22 cellular contexts compared by ENCODE assay signal in genomic region chr7:716636-717035, GRCh38.
"Had no signal": no experiment of that assay in that cellular context is flagged by ENCODE, and none has a peak within 500 bp of the region (broad histone marks: within the 10 kb centered on the region; RNA-seq: fewer than 3 reads in every experiment).

No MANE protein-coding gene starts in this region.

- H3K27ac ChIP-seq: sigmoid colon, thoracic aorta, vagina had no signal

- H3K9me3 ChIP-seq: sigmoid colon, thoracic aorta, vagina had no signal

- DNase-seq: activated CD4-positive, alpha-beta T cell treated with anti-CD3 and anti-CD28 coated beads for 36 hours; activated CD4-positive, alpha-beta T cell treated with anti-CD3 and anti-CD28 coated beads, Interleukin-2, amount 50 U/mL, for 48 hours; activated naive CD8-positive, alpha-beta T cell treated with anti-CD3 and anti-CD28 coated beads for 36 hours; central memory CD4-positive, alpha-beta T cell; dermis blood vessel endothelial cell; effector CD8-positive, alpha-beta T cell; foreskin melanocyte; hippocampal formation; left ventricle myocardium superior; nephron progenitor cell; occipital lobe; sigmoid colon; stimulated activated CD4-positive, alpha-beta T cell treated with anti-CD3 and anti-CD28 coated beads, Interleukin-4, amount 100 ng/mL, for 1 hour; stimulated activated naive CD4-positive, alpha-beta T cell treated with Interleukin-2 at 50 U/mL for 16 hours had no signal

- H3K4me3 ChIP-seq: sigmoid colon, smooth muscle cell, thoracic aorta, vagina had no signal

- H3K36me3 ChIP-seq: sigmoid colon, thoracic aorta, vagina had no signal

- H3K27me3 ChIP-seq: sigmoid colon, vagina had no signal

- H3K27ac Mint-ChIP-seq: activated CD4-positive, alpha-beta T cell treated with anti-CD3 and anti-CD28 coated beads for 36 hours; memory B cell; nephron progenitor cell; type B pancreatic cell had no signal

- ATAC-seq: activated CD4-positive, alpha-beta T cell treated with anti-CD3 and anti-CD28 coated beads for 36 hours; esophagus mucosa; left ventricle myocardium superior; T-cell had no signal

- H3K4me2 ChIP-seq: smooth muscle cell had no signal

- H3K27me3 Mint-ChIP-seq: activated CD4-positive, alpha-beta T cell treated with anti-CD3 and anti-CD28 coated beads for 36 hours; activated naive CD8-positive, alpha-beta T cell treated with anti-CD3 and anti-CD28 coated beads for 36 hours had no signal

- H3K4me3 Mint-ChIP-seq: activated CD4-positive, alpha-beta T cell treated with anti-CD3 and anti-CD28 coated beads for 36 hours; activated naive CD8-positive, alpha-beta T cell treated with anti-CD3 and anti-CD28 coated beads for 36 hours; activated T-helper 1 cell treated with anti-CD3 and anti-CD28 coated beads, Interleukin-12 subunit alpha, Interleukin-12 subunit beta, Interleukin-2, Interleukin-4 antibody, amounts not matched to agents 30 ng/mL and 10 ng/mL and 1 ng/mL, durations not matched to agents 14 hours and 24 hours and 36 hours; memory B cell; nephron progenitor cell; T-cell had no signal
